27 cellular contexts compared by ENCODE assay signal in genomic region chr2:6757215-6757614, GRCh38.
"Had no signal": no experiment of that assay in that cellular context is flagged by ENCODE, and none has a peak within 500 bp of the region (broad histone marks: within the 10 kb centered on the region; RNA-seq: fewer than 3 reads in every experiment).

No MANE protein-coding gene starts in this region.

- H3K9me3 ChIP-seq: adrenal gland, body of pancreas, esophagus muscularis mucosa, gastroesophageal sphincter had no signal

- H3K27ac ChIP-seq: adrenal gland, body of pancreas, esophagus muscularis mucosa, foreskin keratinocyte, gastroesophageal sphincter had no signal

- H3K27me3 ChIP-seq: adrenal gland, body of pancreas, foreskin keratinocyte had no signal

- DNase-seq: activated CD4-positive, alpha-beta memory T cell treated with anti-CD3 and anti-CD28 coated beads, Interleukin-2, amount 10 ng/mL, durations not matched to agents 7 days and 5 days; activated CD4-positive, alpha-beta T cell treated with anti-CD3 and anti-CD28 coated beads for 1 hour; activated CD4-positive, alpha-beta T cell treated with anti-CD3 and anti-CD28 coated beads for 4 hours; activated CD4-positive, alpha-beta T cell treated with anti-CD3 and anti-CD28 coated beads, Interleukin-2, amount 10 ng/mL, durations not matched to agents 7 days and 5 days; activated CD4-positive, alpha-beta T cell treated with anti-CD3 and anti-CD28 coated beads, Interleukin-2, amount 50 U/mL, for 4 hours; activated CD8-positive, alpha-beta memory T cell treated with anti-CD3 and anti-CD28 coated beads, Interleukin-2, amount 50 U/mL, for 48 hours; activated effector memory CD4-positive, alpha-beta T cell treated with Interleukin-2 at 50 U/mL for 16 hours; activated naive CD4-positive, alpha-beta T cell treated with anti-CD3 and anti-CD28 coated beads for 36 hours; activated naive CD8-positive, alpha-beta T cell treated with anti-CD3 and anti-CD28 coated beads for 36 hours; activated naive CD8-positive, alpha-beta T cell treated with anti-CD3 and anti-CD28 coated beads, Interleukin-2, amount 50 U/mL, for 24 hours; activated T-cell treated with anti-CD3 and anti-CD28 coated beads, Interleukin-2, amount 50 U/mL, for 4 hours; adrenal gland; amygdala; aorta; body of pancreas; caudate nucleus; cortex of kidney; dermis blood vessel endothelial cell; effector CD4-positive, alpha-beta T cell; effector memory CD8-positive, alpha-beta T cell; erythroblast; foreskin keratinocyte; T-helper 2 cell had no signal

- H3K36me3 ChIP-seq: adrenal gland, esophagus muscularis mucosa, gastroesophageal sphincter had no signal

- ATAC-seq: activated naive CD8-positive, alpha-beta T cell treated with anti-CD3 and anti-CD28 coated beads, Interleukin-2, amount 50 U/mL, for 24 hours; activated T-cell treated with anti-CD3 and anti-CD28 coated beads, Interleukin-2, amount 50 U/mL, for 4 hours; activated T-helper 17 cell treated with anti-CD3 and anti-CD28 coated beads, Interleukin-2, amount 50 U/mL, for 72 hours; body of pancreas; effector memory CD8-positive, alpha-beta T cell; foreskin keratinocyte; gastroesophageal sphincter had no signal

- H3K4me1 ChIP-seq: adrenal gland, body of pancreas, esophagus muscularis mucosa, foreskin keratinocyte, gastroesophageal sphincter had no signal

- FAIRE-seq: colon had no signal

- H3K4me3 ChIP-seq: adrenal gland, body of pancreas, esophagus muscularis mucosa, gastroesophageal sphincter had no signal
